Comparison of ENCODE assay signal across 8 cellular contexts in genomic region chr11:78564037-78564888, GRCh38. TPM values are rescaled to one million over a fixed set of nuclear protein-coding genes. Genes with fewer than 3 reads are reported as not detected.
DNase-seq lines count a peak whose midpoint lies in the region; ATAC-seq and TF ChIP-seq lines count a peak whose summit lies in the region.

No MANE protein-coding gene starts in this region.

- H3K9ac ChIP-seq in liver (ENCODE audit: low read depth in 1 of 2, low read length in 2 of 2): no peak overlapping the region

- WGBS in liver: 83% methylated on average over 4 of the region's 4 CpGs

- H3K4me3 Mint-ChIP-seq in central memory CD8-positive, alpha-beta T cell: no peak overlapping the region

- no peaks in the 10 kb centered on the region for H3K9me3 Mint-ChIP-seq in central memory CD8-positive, alpha-beta T cell

- peak; percentile 86 to 89 for TF ChIP-seq RAD21 in liver (IDR thresholded peaks at IDR 0.05)

- peaks cover 16% of the 10 kb centered on the region for H3K4me1 Mint-ChIP-seq in central memory CD8-positive, alpha-beta T cell

- H3K36me3 Mint-ChIP-seq in central memory CD8-positive, alpha-beta T cell (ENCODE audit: insufficient read depth): peaks cover 11% of the 10 kb centered on the region

- H3K27me3 ChIP-seq in RWPE2 (ENCODE audit: insufficient read depth, poor library complexity, severe bottlenecking) (no peaks in the 10 kb centered on the region), liver (ENCODE audit: control insufficient read depth in 4 of 4, insufficient read depth in 4 of 4, low read length in 3 of 4) (no peaks in the 10 kb centered on the region), upper lobe of right lung (no peaks in the 10 kb centered on the region)

- peak; percentile 26 for DNase-seq in AG20443 (ENCODE audit: low spot score)
- DNase-seq in GM12865 (ENCODE audit: low read depth): peak; percentile 78
- DNase-seq in LHCN-M2 (ENCODE audit: low read depth): peak; percentile 74
- DNase-seq in RWPE2 (ENCODE audit: low spot score): no peak
- DNase-seq in central memory CD8-positive, alpha-beta T cell (ENCODE audit: low spot score in 2 of 2): peak in 1 of 2 donors; percentile 28
- DNase-seq in upper lobe of right lung: no peak
- no peak for DNase-seq in omental fat pad (ENCODE audit: low spot score)

- H3K27me3 Mint-ChIP-seq in central memory CD8-positive, alpha-beta T cell: no peaks in the 10 kb centered on the region

- H3K9me3 ChIP-seq in RWPE2 (ENCODE audit: severe bottlenecking) (no peaks in the 10 kb centered on the region), liver (ENCODE audit: control insufficient read depth in 4 of 4, low read length in 3 of 4) (no peaks in the 10 kb centered on the region), upper lobe of right lung (no peaks in the 10 kb centered on the region)

- intact Hi-C loops in upper lobe of right lung (cut with DNase I): loop anchor here (10.0 kb wide), 1 partner anchor 339 kb away; no protein-coding TSS in a partner anchor

- H3K36me3 ChIP-seq in RWPE2 (ENCODE audit: low read depth) (peaks cover 50% of the 10 kb centered on the region), liver (ENCODE audit: control insufficient read depth in 4 of 4, insufficient read depth in 3 of 4, low read depth in 1 of 4, low read length in 3 of 4) (peaks cover 0 to 17% (median 10%) of the 10 kb centered on the region in 4 donors), upper lobe of right lung (peaks cover 40% of the 10 kb centered on the region)

- ATAC-seq in RWPE2 (ENCODE audit: low read depth) (peak; percentile 35; the same call in 1 of the 3 replicates), upper lobe of right lung (peak; percentile 78), omental fat pad (ENCODE audit: low FRiP score) (no peak)
- peak; percentile 71 for ATAC-seq in central memory CD8-positive, alpha-beta T cell (replicated peaks; ENCODE audit: extremely low read depth, poor library complexity, severe bottlenecking)

- H3K27ac ChIP-seq in RWPE2 (ENCODE audit: poor library complexity, severe bottlenecking) (no peak overlapping the region), liver (ENCODE audit: low read depth in 1 of 2, low read length in 2 of 2) (no peak overlapping the region), upper lobe of right lung (no peak overlapping the region)

- H3K4me1 ChIP-seq in RWPE2 (ENCODE audit: insufficient read depth, poor library complexity, severe bottlenecking) (peaks cover 39% of the 10 kb centered on the region), liver (ENCODE audit: control insufficient read depth in 4 of 4, insufficient read depth in 4 of 4, low read length in 3 of 4) (peaks cover 2 to 13% (median 8%) of the 10 kb centered on the region in 4 donors), upper lobe of right lung (peaks cover 43% of the 10 kb centered on the region)

- TF ChIP-seq CTCF in GM12865 (IDR thresholded peaks at IDR 0.05; ENCODE audit: insufficient read depth, low read depth, low read length, missing control alignments): peak; percentile 51
- TF ChIP-seq CTCF in RWPE2 (IDR thresholded peaks at IDR 0.05; ENCODE audit: poor library complexity, severe bottlenecking): peak; percentile 88
- TF ChIP-seq CTCF in liver (IDR thresholded peaks at IDR 0.05; ENCODE audit: low read depth, low read length, missing input control): peak; percentile 63
- TF ChIP-seq CTCF in upper lobe of right lung (IDR thresholded peaks at IDR 0.05): peak; percentile 77
- no peak for TF ChIP-seq CTCF in omental fat pad (IDR thresholded peaks at IDR 0.05)

- H3K4me3 ChIP-seq in GM12865 (ENCODE audit: low read depth, low read length) (no peak overlapping the region), RWPE2 (ENCODE audit: severe bottlenecking) (no peak overlapping the region), liver (ENCODE audit: low read depth in 1 of 3, low read length in 3 of 3) (no peak overlapping the region), upper lobe of right lung (no peak overlapping the region)

- no peak overlapping the region for H3K27ac Mint-ChIP-seq in central memory CD8-positive, alpha-beta T cell (ENCODE audit: low read depth)

TF ChIP-seq in liver, 16 proteins besides CTCF, POLR2A, EP300 and RAD21:
- TF ChIP-seq HNF4A (conservative IDR thresholded peaks at IDR 0.05): no peak
- TF ChIP-seq SP1 (IDR thresholded peaks at IDR 0.05): no peak
- TF ChIP-seq ZBTB33 (IDR thresholded peaks at IDR 0.05): no peak
- no peak for TF ChIP-seq TAF1 (conservative IDR thresholded peaks at IDR 0.05)

RNA-seq across cellular contexts. Expression of gene NARS2, which starts 10.4 kb away (rescaled TPM):
- total RNA-seq in LHCN-M2 (2014; rRNA removed) (24.0 and 24.3 TPM in 2 replicates), liver (10 to 100 TPM; 12.7 to 19.4 TPM), upper lobe of right lung (17.5 TPM), omental fat pad (10 to 100 TPM; 10.6 to 20.3 (median 12.9) TPM)
- 12.9 TPM for polyA plus RNA-seq in LHCN-M2 (2012)
- 10 to 100 TPM; 10.4 to 10.9 TPM for polyA plus RNA-seq in liver

Comparison
In these comparisons a context has a peak if more than half of its experiments do, and no peak if none do; other contexts are left out.
1. DNase-seq: peak in AG20443 (single experiment), GM12865 (single experiment) and LHCN-M2 (single experiment); none in RWPE2 (single experiment), upper lobe of right lung (single experiment) and omental fat pad (single experiment).
2. CTCF ChIP-seq: peak in GM12865 (single experiment), RWPE2 (single experiment), liver (single experiment) and upper lobe of right lung (single experiment); none in omental fat pad (0 of 3).